ENCODE assay signal across 21 cellular contexts in genomic region chr20:3670945-3671344, GRCh38. TPM values are rescaled to one million over a fixed set of nuclear protein-coding genes. Genes with fewer than 3 reads are reported as not detected.
DNase-seq lines count a peak whose midpoint lies in the region; ATAC-seq and TF ChIP-seq lines count a peak whose summit lies in the region.
"Had no signal": no experiment of that assay in that cellular context is flagged by ENCODE, and none has a peak within 500 bp of the region (broad histone marks: within the 10 kb centered on the region; RNA-seq: fewer than 3 reads in every experiment).

No MANE protein-coding gene starts in this region.

- WGBS in heart right ventricle, 2 donors = 81 to 84% methylated on average over 10 of the region's 10 CpGs

- H3K4me1 ChIP-seq in heart right ventricle = peaks cover 0 to 13% (median 6%) of the 10 kb centered on the region in 9 donors
- peaks cover 7% of the 10 kb centered on the region for H3K4me1 ChIP-seq in lower lobe of right lung
- H3K4me1 ChIP-seq: HAP-1 had no signal

- TF ChIP-seq CTCF in heart right ventricle (IDR thresholded peaks at IDR 0.05) = no peak
- TF ChIP-seq CTCF in lower lobe of right lung (IDR thresholded peaks at IDR 0.05) = no peak

- H3K36me3 ChIP-seq in heart right ventricle (peaks cover 0 to 8% (median 0%) of the 10 kb centered on the region in 9 donors), lower lobe of right lung (no peaks in the 10 kb centered on the region)
- H3K36me3 ChIP-seq: HAP-1 had no signal

- intact Hi-C loops in Right ventricle myocardium inferior (cut with DNase I) (no loop called here), heart right ventricle (cut with DNase I) (loop anchor here in 7 of 10 donors (10.0 kb wide), 4 partner anchors 84 to 414 kb away; no protein-coding TSS in a partner anchor), lower lobe of right lung (cut with DNase I) (no loop called here)

- DNase-seq in Right ventricle myocardium inferior (ENCODE audit: missing footprints) = peak; percentile 50
- DNase-seq in heart right ventricle = no peak
- DNase-seq in Jurkat, Clone E6-1 (ENCODE audit: low read depth, low spot score) = peak; percentile 78
- peak; percentile 38 for DNase-seq in lower lobe of right lung
- no peak for DNase-seq in effector CD8-positive, alpha-beta T cell (lab: John Stamatoyannopoulos, UW)
- no peak for DNase-seq in SIG-M5 treated with dmso at 0.1 percent for 504 hours (lab: John Stamatoyannopoulos, UW; ENCODE audit: unreplicated experiment)
- DNase-seq in EL = no peak
- DNase-seq: AML-193; CD8-positive, alpha-beta T cell; KBM-7 had no signal

- no peak overlapping the region for H3K27ac ChIP-seq in heart right ventricle
- H3K27ac ChIP-seq in lower lobe of right lung = no peak overlapping the region
- H3K27ac ChIP-seq: 22Rv1, A549, HL-60 had no signal

- no peak overlapping the region for H3K4me3 ChIP-seq in heart right ventricle
- H3K4me3 ChIP-seq in Jurkat, Clone E6-1 (ENCODE audit: low read length) = no peak overlapping the region
- H3K4me3 ChIP-seq in lower lobe of right lung = no peak overlapping the region
- H3K4me3 ChIP-seq: A549, GM12878, HAP-1 had no signal

- H3K9me3 ChIP-seq in heart right ventricle (no peaks in the 10 kb centered on the region), lower lobe of right lung (no peaks in the 10 kb centered on the region)
- H3K9me3 ChIP-seq: A549, HAP-1 had no signal

- ATAC-seq in Right ventricle myocardium inferior (no peak), heart right ventricle (no peak), lower lobe of right lung (no peak)
- ATAC-seq: CD8-positive, alpha-beta T cell; GM12878 had no signal

- H3K27me3 ChIP-seq in heart right ventricle = peaks cover 22 to 59% (median 52%) of the 10 kb centered on the region in 7 donors
- H3K27me3 ChIP-seq in lower lobe of right lung (ENCODE audit: low read depth) = peaks cover 56% of the 10 kb centered on the region

RNA-seq across cellular contexts. Expression of gene GFRA4, which starts 7.7 kb away (rescaled TPM):
- total RNA-seq in Right ventricle myocardium inferior (not detected), heart right ventricle (not detected), lower lobe of right lung (not detected)
- polyA plus RNA-seq in heart right ventricle = not detected
- polyA plus RNA-seq in Jurkat, Clone E6-1 (2012; ENCODE audit: insufficient read depth, insufficient read length) = not detected
- total RNA-seq: Calu3; CD8-positive, alpha-beta T cell; G401; GM12878; H4; HT1080; IMR-90 had no signal
- polyA plus RNA-seq: A549, BJ, IMR-90 had no signal

RNA-seq across cellular contexts. Expression of gene ADAM33, which starts 10.9 kb away (rescaled TPM):
- total RNA-seq in Right ventricle myocardium inferior (13.4 TPM), heart right ventricle (10 to 100 TPM in 2 of 10 donors, 1 to 10 TPM in 8; 1.6 to 13.2 (median 3.3) TPM), lower lobe of right lung (11.7 TPM)
- polyA plus RNA-seq in heart right ventricle = 10 to 100 TPM in 1 of 2 donors, 1 to 10 TPM in 1; 5.6 to 71.8 TPM
- polyA plus RNA-seq in Jurkat, Clone E6-1 (2012; ENCODE audit: insufficient read depth, insufficient read length) = 2.0 TPM
- total RNA-seq: Calu3; CD8-positive, alpha-beta T cell; G401; GM12878; H4; HT1080 had no signal
- polyA plus RNA-seq: GM12878 had no signal

RNA-seq across cellular contexts. Expression of gene SIGLEC1, which starts 41.5 kb away (rescaled TPM):
- total RNA-seq in Right ventricle myocardium inferior (9.5 TPM), heart right ventricle (10 to 100 TPM in 2 of 10 donors, 1 to 10 TPM in 8; 1.3 to 22.4 (median 2.8) TPM), lower lobe of right lung (114 TPM)
- polyA plus RNA-seq in heart right ventricle = 10 to 100 TPM in 1 of 2 donors, 1 to 10 TPM in 1; 1.8 to 13.0 TPM
- polyA plus RNA-seq in Jurkat, Clone E6-1 (2012; ENCODE audit: insufficient read depth, insufficient read length) = not detected
- total RNA-seq: Calu3, G401, H4, HT1080, IMR-90 had no signal
- polyA plus RNA-seq: BJ, GM12878, IMR-90 had no signal

Comparison
In these comparisons a context has a peak if more than half of its experiments do, and no peak if none do; other contexts are left out.
1. DNase-seq: peak in Right ventricle myocardium inferior (single experiment), Jurkat, Clone E6-1 (single experiment) and lower lobe of right lung (single experiment); none in heart right ventricle (0 of 2), effector CD8-positive, alpha-beta T cell (single experiment), SIG-M5 treated with dmso at 0.1 percent for 504 hours (single experiment) and EL (single experiment).
2. intact Hi-C loops: an anchor here in heart right ventricle (10.0 kb wide); none called in Right ventricle myocardium inferior and lower lobe of right lung.